In the genomic region with DNA sequence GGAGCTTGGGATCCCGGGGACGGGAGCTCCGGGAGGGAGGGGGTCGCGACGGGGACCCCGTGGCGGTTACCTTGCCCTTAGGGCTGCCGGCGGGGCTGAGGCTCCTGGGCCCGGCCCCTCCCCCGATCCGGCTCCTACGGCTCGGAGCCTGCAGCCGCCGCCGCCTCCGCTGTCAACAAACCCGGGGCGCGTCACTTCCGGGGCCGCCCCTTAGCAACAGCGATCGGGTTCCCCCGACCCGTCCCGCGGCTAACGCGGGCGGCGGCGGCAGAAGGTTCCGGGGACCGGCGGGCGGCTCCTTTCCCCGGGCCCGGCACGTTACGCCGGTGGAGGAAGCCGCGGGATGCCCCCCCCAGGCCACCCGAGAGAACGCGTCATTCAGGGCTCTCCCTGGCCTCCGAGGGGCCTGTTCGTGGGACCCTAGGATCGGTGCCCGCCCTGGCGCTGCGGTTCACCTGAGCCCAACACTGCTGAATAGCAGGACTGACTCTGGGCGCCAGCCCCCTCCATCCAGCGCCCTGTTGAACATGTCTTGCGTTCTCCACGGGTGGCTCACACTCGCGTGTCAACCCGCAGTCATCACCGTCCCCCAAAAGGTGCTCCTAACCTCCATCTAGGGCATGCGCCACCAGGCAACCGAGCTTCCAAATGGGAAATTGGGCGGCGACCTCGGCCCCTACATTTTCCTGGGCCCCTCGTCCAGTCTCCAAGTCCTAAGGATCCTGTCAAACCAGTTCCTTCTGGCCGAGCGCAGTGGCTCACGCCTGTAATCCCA, we compare ENCODE assay signal across 8 cellular contexts. TPM values are rescaled to one million over a fixed set of nuclear protein-coding genes. Genes with fewer than 3 reads are reported as not detected.
DNase-seq lines count a peak whose midpoint lies in the region; ATAC-seq and TF ChIP-seq lines count a peak whose summit lies in the region.

A gene (minus strand): TSS at position 183 of the 775 bp plus-strand sequence. CDS start 16,362 bp downstream, outside the sequence.

- no peaks in the 10 kb centered on the region for H3K27me3 ChIP-seq in ovary
- no peaks in the 10 kb centered on the region for H3K27me3 ChIP-seq in thymus (ENCODE audit: control insufficient read depth, insufficient read depth)

- H3K4me3 ChIP-seq in ovary (peak within 1 kb of the TSS; percentile 86), thymus (ENCODE audit: low read length) (peak within 1 kb of the TSS; percentile 77)

- H3K36me3 Mint-ChIP-seq in activated naive CD8-positive, alpha-beta T cell, result no peaks in the 10 kb centered on the region

- peak; percentile 89 for ATAC-seq in HG02588 (IDR thresholded peaks at IDR 0.05; ENCODE audit: unreplicated experiment)

- H3K27me3 Mint-ChIP-seq in activated naive CD8-positive, alpha-beta T cell, result no peaks in the 10 kb centered on the region

- no peaks in the 10 kb centered on the region for H3K9me3 Mint-ChIP-seq in activated naive CD8-positive, alpha-beta T cell (ENCODE audit: low read depth)

- H3K4me1 Mint-ChIP-seq in activated naive CD8-positive, alpha-beta T cell (ENCODE audit: low read depth), result peaks cover 31% of the 10 kb centered on the region

- H3K4me3 Mint-ChIP-seq in activated naive CD8-positive, alpha-beta T cell, result peak within 1 kb of the TSS; percentile 95

- peak in 1 of 3 donors; percentile 11 for TF ChIP-seq CTCF in ovary (IDR thresholded peaks at IDR 0.05)

- H3K9me3 ChIP-seq in ovary (no peaks in the 10 kb centered on the region), thymus (ENCODE audit: control insufficient read depth) (no peaks in the 10 kb centered on the region)

- intact Hi-C loops in head of caudate nucleus (cut with DNase I) (loop anchor here (2.0 kb wide), 1 partner anchor 47 kb away; a partner anchor contains a TSS), ovary (cut with DNase I) (loop anchor here in 1 of 4 donors (2.0 kb wide), 1 partner anchor 15 kb away; a partner anchor contains a TSS)

- peak within 1 kb of the TSS; percentile 91 for H3K27ac Mint-ChIP-seq in activated naive CD8-positive, alpha-beta T cell

- no peaks in the 10 kb centered on the region for H3K4me1 ChIP-seq in ovary (ENCODE audit: insufficient read depth)
- H3K4me1 ChIP-seq in thymus (ENCODE audit: control insufficient read depth, insufficient read depth, low read length), result peaks cover 11% of the 10 kb centered on the region

- H3K36me3 ChIP-seq in ovary (no peaks in the 10 kb centered on the region), thymus (ENCODE audit: control insufficient read depth, insufficient read depth) (peaks cover 8% of the 10 kb centered on the region)

- peak; percentile 77 for TF ChIP-seq POLR2A in ovary (IDR thresholded peaks at IDR 0.05)

- TF ChIP-seq EP300 in ovary (IDR thresholded peaks at IDR 0.05), result no peak

- H3K27ac ChIP-seq in ovary, result peak within 1 kb of the TSS; percentile 70 to 88
- H3K27ac ChIP-seq in thymus (ENCODE audit: low read depth), result peak within 1 kb of the TSS; percentile 95

- 1 to 2% (median 1%) methylated on average over 26 to 72 of the region's 72 CpGs for WGBS in ovary, 3 donors
- WGBS in thymus, result 2% methylated on average over 72 of the region's 72 CpGs

- peak; percentile 77 for DNase-seq in GM04504 (ENCODE audit: low read depth)
- peak; percentile 87 for DNase-seq in NCI-H1092 treated with DMSO at 0.1 percent for 48 hours (lab: John Stamatoyannopoulos, UW)
- DNase-seq in SKM-1 treated with dmso at 0.1 percent for 144 hours (lab: John Stamatoyannopoulos, UW; ENCODE audit: unreplicated experiment), result peak; percentile 77
- peak; percentile 85 to 98 (median 96) for DNase-seq in head of caudate nucleus
- peak; percentile 91 to 95 (median 93) for DNase-seq in ovary

RNA-seq across cellular contexts. Expression of the gene that starts here (rescaled TPM):
- total RNA-seq in ovary, result 10 to 100 TPM; 31.2 to 46.1 (median 34.2) TPM
- polyA plus RNA-seq in ovary, result 10 to 100 TPM; 16.3 to 31.0 TPM
- 23.0 TPM for polyA plus RNA-seq in thymus

Comparison
In these comparisons a context has a peak if more than half of its experiments do, and no peak if none do; other contexts are left out.
1. Peak in every context shown above with its lines: DNase-seq, ATAC-seq, H3K4me3 ChIP-seq and H3K27ac ChIP-seq.